In the genomic region with DNA sequence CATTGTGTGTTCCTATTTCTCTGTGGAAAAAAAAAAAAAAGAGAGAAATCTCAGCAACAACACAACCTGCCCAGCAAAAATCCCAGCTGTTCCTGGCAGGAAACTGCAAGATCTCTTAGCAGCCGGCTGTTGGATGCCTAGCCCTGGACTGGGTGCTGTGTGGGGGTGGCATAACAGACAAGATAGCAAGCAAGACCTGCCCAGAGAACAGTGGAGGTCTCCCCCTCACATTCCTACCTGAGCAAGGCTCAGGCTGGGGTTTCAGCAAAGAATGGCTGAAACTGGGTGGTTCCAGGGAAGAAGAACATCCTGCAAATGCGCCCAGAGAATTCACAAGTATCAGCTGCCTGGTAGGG, we compare ENCODE assay signal across 26 cellular contexts.
"Had no signal": no experiment of that assay in that cellular context is flagged by ENCODE, and none has a peak within 500 bp of the region (broad histone marks: within the 10 kb centered on the region; RNA-seq: fewer than 3 reads in every experiment).

No MANE protein-coding gene starts in this region.

- H3K4me3 ChIP-seq: coronary artery, esophagus muscularis mucosa, heart right ventricle, lung, mucosa of descending colon, pancreas, prostate gland, right atrium auricular region, stomach, thyroid gland, vagina had no signal

- H3K27me3 Mint-ChIP-seq: memory B cell had no signal

- ATAC-seq: foreskin keratinocyte; heart right ventricle; left ventricle myocardium superior; mucosa of descending colon; sciatic nerve; stimulated activated effector memory CD8-positive, alpha-beta T cell treated with anti-CD3 and anti-CD28 coated beads, Interleukin-12 subunit alpha, Interleukin-12 subunit beta, amount 100 ng/mL, for 72 hours had no signal

- H3K27ac ChIP-seq: coronary artery, esophagus muscularis mucosa, foreskin keratinocyte, heart right ventricle, pancreas, prostate gland, right atrium auricular region, thyroid gland, vagina had no signal

- H3K9me3 ChIP-seq: mucosa of descending colon, pancreas, prostate gland, thyroid gland, vagina had no signal

- H3K9me3 Mint-ChIP-seq: stimulated activated effector memory CD8-positive, alpha-beta T cell treated with anti-CD3 and anti-CD28 coated beads, Interleukin-12 subunit alpha, Interleukin-12 subunit beta, amount 100 ng/mL, for 72 hours had no signal

- H3K4me3 Mint-ChIP-seq: memory B cell; naive B cell; stimulated activated effector memory CD8-positive, alpha-beta T cell treated with anti-CD3 and anti-CD28 coated beads, Interleukin-12 subunit alpha, Interleukin-12 subunit beta, amount 100 ng/mL, for 72 hours had no signal

- H3K27ac Mint-ChIP-seq: memory B cell; naive B cell; stimulated activated effector memory CD8-positive, alpha-beta T cell treated with anti-CD3 and anti-CD28 coated beads, Interleukin-12 subunit alpha, Interleukin-12 subunit beta, amount 100 ng/mL, for 72 hours had no signal

- DNase-seq: dermis blood vessel endothelial cell; effector memory CD4-positive, alpha-beta T cell; foreskin keratinocyte; glutamatergic neuron; heart right ventricle; left cardiac atrium; left ventricle myocardium superior; mucosa of descending colon; naive B cell; occipital lobe; pancreas; stimulated activated CD4-positive, alpha-beta T cell treated with anti-CD3 and anti-CD28 coated beads, Interleukin-2, amount 100 ng/mL, for 24 hours; stimulated activated CD4-positive, alpha-beta T cell treated with anti-CD3 and anti-CD28 coated beads, Interleukin-4, amount 100 ng/mL, for 24 hours; stimulated activated naive CD4-positive, alpha-beta T cell treated with Interleukin-2 at 50 U/mL for 16 hours; stomach; thyroid gland; trophoblast cell had no signal

- H3K27me3 ChIP-seq: esophagus muscularis mucosa, heart right ventricle, pancreas, right atrium auricular region, stomach, thyroid gland, vagina had no signal

- H3K4me1 ChIP-seq: foreskin keratinocyte, prostate gland, right atrium auricular region had no signal

- H3K36me3 ChIP-seq: esophagus muscularis mucosa, heart right ventricle, pancreas, prostate gland, right atrium auricular region, stomach, thyroid gland, vagina had no signal

- H3K4me1 Mint-ChIP-seq: memory B cell; naive B cell; stimulated activated effector memory CD8-positive, alpha-beta T cell treated with anti-CD3 and anti-CD28 coated beads, Interleukin-12 subunit alpha, Interleukin-12 subunit beta, amount 100 ng/mL, for 72 hours had no signal

- H3K36me3 Mint-ChIP-seq: memory B cell; naive B cell; stimulated activated effector memory CD8-positive, alpha-beta T cell treated with anti-CD3 and anti-CD28 coated beads, Interleukin-12 subunit alpha, Interleukin-12 subunit beta, amount 100 ng/mL, for 72 hours had no signal
